7 cellular contexts compared by ENCODE assay signal in genomic region chr5:177875907-177876253, GRCh38.
A peak's percentile ranks its signal among the peaks of the same experiment; 100 is the strongest.
DNase-seq lines count a peak whose midpoint lies in the region; ATAC-seq and TF ChIP-seq lines count a peak whose summit lies in the region.
"Not testable (repeated sequence)": the region's sequence is repeated elsewhere in the genome, so short reads cannot be mapped to it uniquely, and the experiment has no call there.

No MANE protein-coding gene starts in this region.

- not testable (repeated sequence) for H3K4me2 ChIP-seq in parathyroid adenoma (ENCODE audit: low read length)

- H3K36me3 Mint-ChIP-seq in activated naive CD8-positive, alpha-beta T cell treated with anti-CD3 and anti-CD28 coated beads, Interleukin-2, amount 50 U/mL, for 24 hours (ENCODE audit: low read depth) = not testable (repeated sequence)

- 0% methylated on average over 7 to 8 of the region's 15 CpGs for WGBS in esophagus squamous epithelium, 2 donors

- H3K27ac ChIP-seq in SK-N-MC, parathyroid adenoma: not testable (repeated sequence)
- H3K27ac ChIP-seq in esophagus squamous epithelium = peak overlapping the region in 1 of 4 donors; percentile 29

- H3K4me3 Mint-ChIP-seq in activated naive CD8-positive, alpha-beta T cell treated with anti-CD3 and anti-CD28 coated beads, Interleukin-2, amount 50 U/mL, for 24 hours = peak overlapping the region; percentile 77

- not testable (repeated sequence) for H3K9ac ChIP-seq in SK-N-MC (ENCODE audit: insufficient read length); parathyroid adenoma

- H3K4me1 ChIP-seq in esophagus squamous epithelium, parathyroid adenoma: not testable (repeated sequence)

- not testable (repeated sequence) for H3K4me1 Mint-ChIP-seq in activated naive CD8-positive, alpha-beta T cell treated with anti-CD3 and anti-CD28 coated beads, Interleukin-2, amount 50 U/mL, for 24 hours

- not testable (repeated sequence) for DNase-seq in SK-N-MC (ENCODE audit: low read depth, low spot score); activated naive CD8-positive, alpha-beta T cell treated with anti-CD3 and anti-CD28 coated beads, Interleukin-2, amount 50 U/mL, for 24 hours; esophagus squamous epithelium (lab: John Stamatoyannopoulos, UW)
- peak in 1 of 2 donors; percentile 9 for DNase-seq in left colon

- H3K27me3 Mint-ChIP-seq in activated naive CD8-positive, alpha-beta T cell treated with anti-CD3 and anti-CD28 coated beads, Interleukin-2, amount 50 U/mL, for 24 hours = not testable (repeated sequence)

- TF ChIP-seq CTCF in GM12875 (IDR thresholded peaks at IDR 0.05; ENCODE audit: borderline replicate concordance, insufficient read depth, low read depth, low read length); esophagus squamous epithelium (IDR thresholded peaks at IDR 0.05); parathyroid adenoma (IDR thresholded peaks at IDR 0.05): not testable (repeated sequence)

- H3K9me3 Mint-ChIP-seq in activated naive CD8-positive, alpha-beta T cell treated with anti-CD3 and anti-CD28 coated beads, Interleukin-2, amount 50 U/mL, for 24 hours = not testable (repeated sequence)

- not testable (repeated sequence) for H3K79me2 ChIP-seq in parathyroid adenoma

- H3K27ac Mint-ChIP-seq in activated naive CD8-positive, alpha-beta T cell treated with anti-CD3 and anti-CD28 coated beads, Interleukin-2, amount 50 U/mL, for 24 hours = not testable (repeated sequence)

- ATAC-seq in HG03066 (IDR thresholded peaks at IDR 0.05; ENCODE audit: low read depth, unreplicated experiment) (peak; percentile 4), left colon (peak; percentile 54)
- ATAC-seq in activated naive CD8-positive, alpha-beta T cell treated with anti-CD3 and anti-CD28 coated beads, Interleukin-2, amount 50 U/mL, for 24 hours = peak; percentile 41

- not testable (repeated sequence) for H3K27me3 ChIP-seq in esophagus squamous epithelium; parathyroid adenoma (ENCODE audit: control insufficient read depth, insufficient read depth, low read length)

- H2AFZ ChIP-seq in parathyroid adenoma = not testable (repeated sequence)

- not testable (repeated sequence) for H3K9me3 ChIP-seq in SK-N-MC (ENCODE audit: low read depth, low read length); esophagus squamous epithelium; parathyroid adenoma (ENCODE audit: control insufficient read depth, low read length)

- TF ChIP-seq POLR2A in esophagus squamous epithelium (IDR thresholded peaks at IDR 0.05) = not testable (repeated sequence)

- intact Hi-C loops in esophagus squamous epithelium (cut with DNase I); left colon (cut with DNase I, micrococcal nuclease): not testable (repeated sequence)

- H3K36me3 ChIP-seq in SK-N-MC (ENCODE audit: insufficient read depth, low read length); esophagus squamous epithelium; parathyroid adenoma (ENCODE audit: control insufficient read depth, insufficient read depth, low read length): not testable (repeated sequence)

- H3K4me3 ChIP-seq in GM12875 (ENCODE audit: low read depth, low read length) (peak overlapping the region; percentile 44), SK-N-MC (peak overlapping the region; percentile 62), esophagus squamous epithelium (peak overlapping the region in 3 of 4 donors; percentile 21 to 61 (median 50)), parathyroid adenoma (ENCODE audit: low read depth, low read length) (peak overlapping the region; percentile 31)

Comparison
In these comparisons a context has a peak if more than half of its experiments do, and no peak if none do; other contexts are left out.
1. ATAC-seq: peak in every context shown above with its lines; median percentile 54 in left colon; 41 in activated naive CD8-positive, alpha-beta T cell treated with anti-CD3 and anti-CD28 coated beads, Interleukin-2, amount 50 U/mL, for 24 hours; 4 in HG03066.